1 cellular context compared by ENCODE assay signal in genomic region chr1:4656533-4657140, GRCh38.
TF ChIP-seq lines count a peak whose summit lies in the region.

No MANE protein-coding gene starts in this region.

TF ChIP-seq in SK-N-SH treated with all-trans-retinoic acid at 6 μM for 48 hours, 23 proteins besides CTCF, POLR2A, EP300 and RAD21 (continued from another document):
- TF ChIP-seq TOX (CRISPR knock-in tag; IDR thresholded peaks at IDR 0.05; ENCODE audit: borderline replicate concordance) (no peak), ZNF565 (CRISPR knock-in tag; conservative IDR thresholded peaks at IDR 0.05; ENCODE audit: low read depth) (no peak), CREB5 (CRISPR knock-in tag; IDR thresholded peaks at IDR 0.05; ENCODE audit: low read depth) (no peak), ESRRG (CRISPR knock-in tag; IDR thresholded peaks at IDR 0.05) (no peak), OSR1 (CRISPR knock-in tag; IDR thresholded peaks at IDR 0.05) (no peak), PPARA (CRISPR knock-in tag; IDR thresholded peaks at IDR 0.05; ENCODE audit: borderline replicate concordance) (no peak), ZNF8 (CRISPR knock-in tag; IDR thresholded peaks at IDR 0.05) (no peak)
